ENCODE assay signal across 9 cellular contexts in the genomic region with DNA sequence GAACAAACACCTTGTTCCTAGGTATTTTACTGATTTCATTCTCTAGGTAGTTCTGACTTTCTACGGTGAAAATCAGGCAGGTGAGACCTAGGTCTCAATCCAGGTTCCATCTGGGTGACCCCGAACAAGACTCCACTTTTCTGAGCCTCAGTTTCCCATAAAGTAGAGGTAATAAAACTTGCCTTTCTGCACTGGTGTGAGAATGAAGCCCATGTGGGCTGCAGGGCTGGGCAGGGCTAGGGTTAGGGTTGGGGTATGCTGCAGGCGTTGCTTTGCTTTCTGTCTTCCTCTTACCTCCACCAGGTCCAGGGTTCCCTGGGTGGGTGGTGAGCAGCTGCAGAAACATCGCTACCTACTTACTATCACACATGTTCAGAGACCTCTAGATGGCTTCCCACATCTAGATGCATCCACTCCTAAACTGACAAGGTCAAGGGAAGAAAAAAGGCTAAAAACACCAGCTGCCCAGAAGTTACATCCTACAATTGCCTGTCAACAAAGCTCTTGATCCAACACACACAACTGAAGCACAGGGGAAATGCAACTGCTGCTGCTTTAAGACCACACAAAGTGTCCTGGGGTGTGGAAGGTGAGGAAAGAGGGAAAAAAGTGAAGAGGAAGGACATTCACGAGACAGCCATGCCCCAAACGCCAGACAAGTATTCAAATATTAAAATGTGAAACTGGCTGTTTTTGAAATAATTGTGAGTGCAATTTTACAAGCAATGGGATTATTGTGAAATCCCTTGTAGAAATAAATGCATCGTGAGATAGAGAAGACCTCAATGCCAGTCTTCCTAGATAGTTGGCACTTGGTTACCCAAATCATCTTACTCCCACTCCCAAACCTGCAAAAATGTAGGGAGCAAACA. TPM values are rescaled to one million over a fixed set of nuclear protein-coding genes. Genes with fewer than 3 reads are reported as not detected.
A peak's percentile ranks its signal among the peaks of the same experiment; 100 is the strongest.
DNase-seq lines count a peak whose midpoint lies in the region; ATAC-seq and TF ChIP-seq lines count a peak whose summit lies in the region.
"Had no signal": no experiment of that assay in that cellular context is flagged by ENCODE, and none has a peak within 500 bp of the region (broad histone marks: within the 10 kb centered on the region; RNA-seq: fewer than 3 reads in every experiment).

No MANE protein-coding gene starts in this region.

- H4K20me1 ChIP-seq in BLaER1 (peaks cover 96% of the 10 kb centered on the region), neural progenitor cell (ENCODE audit: low read depth) (no peaks in the 10 kb centered on the region)

- no peak for TF ChIP-seq CTCF in neutrophil (IDR thresholded peaks at IDR 0.05)
- no peak for TF ChIP-seq CTCF in neural progenitor cell (IDR thresholded peaks at IDR 0.05)

- no peaks in the 10 kb centered on the region for H3K27me3 ChIP-seq in BLaER1
- no peaks in the 10 kb centered on the region for H3K27me3 ChIP-seq in neutrophil
- H3K27me3 ChIP-seq in neural progenitor cell = no peaks in the 10 kb centered on the region
- H3K27me3 ChIP-seq: MG63 had no signal

- H3K9me3 Mint-ChIP-seq in IgD-negative memory B cell (no peaks in the 10 kb centered on the region), neural progenitor cell (no peaks in the 10 kb centered on the region)

- H3F3A ChIP-seq in neural progenitor cell (ENCODE audit: low read depth) = peaks cover 4% of the 10 kb centered on the region

- in situ Hi-C loops in KBM-7 (cut with MboI; ENCODE audit: low pct_unique_long_range_greater_than_20kb, low sequenced_read_pairs) = no loop called here

- H3K4me3 Mint-ChIP-seq in IgD-negative memory B cell = peak overlapping the region in 3 of 4 donors; percentile 5 to 52 (median 24)
- H3K4me3 Mint-ChIP-seq in neural progenitor cell = no peak overlapping the region

- no peak for DNase-seq in KBM-7
- no peak for DNase-seq in neural progenitor cell (ENCODE audit: low spot score)

- H3K27ac Mint-ChIP-seq in IgD-negative memory B cell = peak overlapping the region; percentile 64 to 97 (median 85)
- H3K27ac Mint-ChIP-seq in neural progenitor cell = no peak overlapping the region

- no peak overlapping the region for H3K9ac ChIP-seq in BLaER1
- H3K9ac ChIP-seq in neural progenitor cell = no peak overlapping the region

- H3K36me3 Mint-ChIP-seq in IgD-negative memory B cell (no peaks in the 10 kb centered on the region), neural progenitor cell (no peaks in the 10 kb centered on the region)

- H3K79me2 ChIP-seq in neural progenitor cell (ENCODE audit: low read depth) = no peaks in the 10 kb centered on the region

- peak overlapping the region; percentile 71 for H3K4me2 ChIP-seq in BLaER1
- H3K4me2 ChIP-seq in neural progenitor cell = no peak overlapping the region

- H3K4me1 ChIP-seq in BLaER1 (peaks cover 91% of the 10 kb centered on the region), neutrophil (ENCODE audit: control insufficient read depth in 1 of 2, insufficient read depth in 1 of 2, low read depth in 1 of 2, low read length in 1 of 2) (peaks cover 92 to 100% of the 10 kb centered on the region in 2 experiments), neural progenitor cell (peaks cover 11% of the 10 kb centered on the region)

- peaks cover 74% of the 10 kb centered on the region for H3K36me3 ChIP-seq in BLaER1
- peaks cover 57% of the 10 kb centered on the region for H3K36me3 ChIP-seq in neutrophil
- no peaks in the 10 kb centered on the region for H3K36me3 ChIP-seq in neural progenitor cell
- H3K36me3 ChIP-seq: MG63 had no signal

- no peak overlapping the region for H3K4me3 ChIP-seq in BLaER1
- H3K4me3 ChIP-seq in neutrophil (ENCODE audit: low read depth in 1 of 2, low read length in 1 of 2) = peak overlapping the region; percentile 25 to 39
- no peak overlapping the region for H3K4me3 ChIP-seq in neural progenitor cell
- H3K4me3 ChIP-seq: MG63 had no signal

- ATAC-seq in GM19395 (IDR thresholded peaks at IDR 0.05; ENCODE audit: unreplicated experiment) (no peak), HG03565 (IDR thresholded peaks at IDR 0.05; ENCODE audit: unreplicated experiment) (no peak)

- no peaks in the 10 kb centered on the region for H3K27me3 Mint-ChIP-seq in IgD-negative memory B cell
- H3K27me3 Mint-ChIP-seq in neural progenitor cell (ENCODE audit: insufficient read depth, low read depth) = peaks cover 7% of the 10 kb centered on the region

- no peaks in the 10 kb centered on the region for H3K9me3 ChIP-seq in BLaER1
- no peaks in the 10 kb centered on the region for H3K9me3 ChIP-seq in neutrophil
- H3K9me3 ChIP-seq in neural progenitor cell (ENCODE audit: low read depth) = no peaks in the 10 kb centered on the region
- H3K9me3 ChIP-seq: MG63 had no signal

- peaks cover 38 to 50% (median 49%) of the 10 kb centered on the region in 3 donors for H3K4me1 Mint-ChIP-seq in IgD-negative memory B cell
- peaks cover 16% of the 10 kb centered on the region for H3K4me1 Mint-ChIP-seq in neural progenitor cell

- H3K27ac ChIP-seq in BLaER1 (0 out of 2 replicates have a peak overlapping the region, but pooled peaks have one; percentile 67), cingulate gyrus (ENCODE audit: low read depth, low read length) (peak overlapping the region; percentile 35), neutrophil (peak overlapping the region; percentile 98), neural progenitor cell (no peak overlapping the region)

- H2AFZ ChIP-seq in neural progenitor cell (replicated peaks) = no peak overlapping the region

RNA-seq across cellular contexts. Expression of a gene that starts 23.5 kb away (rescaled TPM):
- polyA plus RNA-seq in IgD-negative memory B cell = 89.4 TPM
- 0.64 and 2.1 TPM in 2 replicates for total RNA-seq in neural progenitor cell (ENCODE audit: low replicate concordance)

Comparison
In these comparisons a context has a peak if more than half of its experiments do, and no peak if none do; other contexts are left out.
1. H3K4me3 ChIP-seq: peak in neutrophil (2 of 2); none in BLaER1 (single experiment) and neural progenitor cell (single experiment).